In genomic region chr15:56806147-56806536, GRCh38 we compare ENCODE assay signal across 1 cellular context.
TF ChIP-seq lines count a peak whose summit lies in the region.

No MANE protein-coding gene starts in this region.

TF ChIP-seq in GM23338, 12 proteins besides CTCF, POLR2A, EP300 and RAD21 (continued from another document):
- TF ChIP-seq POLR2AphosphoS5 (IDR thresholded peaks at IDR 0.05; ENCODE audit: low read depth) (no peak), JUNB (IDR thresholded peaks at IDR 0.05; ENCODE audit: unreplicated experiment) (no peak), EZH2phosphoT487 (IDR thresholded peaks at IDR 0.05; ENCODE audit: unreplicated experiment) (no peak), STAT1 (IDR thresholded peaks at IDR 0.05; ENCODE audit: unreplicated experiment) (no peak)
TF ChIP-seq in GM23338: peak in this region for 0.
